In the genomic region with DNA sequence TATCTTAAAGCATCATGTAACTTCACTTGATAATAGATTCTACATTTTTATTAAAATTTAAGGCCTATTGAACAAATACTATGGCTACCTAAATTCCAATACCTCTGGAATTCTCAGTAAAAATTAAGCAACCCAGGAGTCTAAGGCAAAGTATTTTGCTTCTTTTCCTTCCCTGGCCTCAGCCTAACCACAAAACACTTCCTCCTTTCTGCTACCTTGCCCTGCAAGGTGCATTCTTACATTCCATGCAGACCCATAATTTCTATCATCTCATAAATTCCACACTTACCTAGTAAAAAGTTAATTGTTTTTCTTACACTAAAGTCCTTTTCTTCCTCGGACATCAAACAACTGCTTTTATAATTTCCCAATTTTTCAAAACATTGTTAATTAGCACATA, we compare ENCODE assay signal across 2 cellular contexts.
TF ChIP-seq lines count a peak whose summit lies in the region.

No MANE protein-coding gene starts in this region.

TF ChIP-seq in SK-N-SH, 30 proteins besides CTCF, POLR2A, EP300 and RAD21 (continued from another document):
- TF ChIP-seq, protein P1, sequence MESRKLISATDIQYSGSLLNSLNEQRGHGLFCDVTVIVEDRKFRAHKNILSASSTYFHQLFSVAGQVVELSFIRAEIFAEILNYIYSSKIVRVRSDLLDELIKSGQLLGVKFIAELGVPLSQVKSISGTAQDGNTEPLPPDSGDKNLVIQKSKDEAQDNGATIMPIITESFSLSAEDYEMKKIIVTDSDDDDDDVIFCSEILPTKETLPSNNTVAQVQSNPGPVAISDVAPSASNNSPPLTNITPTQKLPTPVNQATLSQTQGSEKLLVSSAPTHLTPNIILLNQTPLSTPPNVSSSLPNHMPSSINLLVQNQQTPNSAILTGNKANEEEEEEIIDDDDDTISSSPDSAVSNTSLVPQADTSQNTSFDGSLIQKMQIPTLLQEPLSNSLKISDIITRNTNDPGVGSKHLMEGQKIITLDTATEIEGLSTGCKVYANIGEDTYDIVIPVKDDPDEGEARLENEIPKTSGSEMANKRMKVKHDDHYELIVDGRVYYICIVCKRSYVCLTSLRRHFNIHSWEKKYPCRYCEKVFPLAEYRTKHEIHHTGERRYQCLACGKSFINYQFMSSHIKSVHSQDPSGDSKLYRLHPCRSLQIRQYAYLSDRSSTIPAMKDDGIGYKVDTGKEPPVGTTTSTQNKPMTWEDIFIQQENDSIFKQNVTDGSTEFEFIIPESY (IDR thresholded peaks at IDR 0.05; ENCODE audit: borderline replicate concordance, low read depth) = no peak
- no peak for TF ChIP-seq NFIC (IDR thresholded peaks at IDR 0.05; ENCODE audit: borderline replicate concordance)
- TF ChIP-seq, protein P2, sequence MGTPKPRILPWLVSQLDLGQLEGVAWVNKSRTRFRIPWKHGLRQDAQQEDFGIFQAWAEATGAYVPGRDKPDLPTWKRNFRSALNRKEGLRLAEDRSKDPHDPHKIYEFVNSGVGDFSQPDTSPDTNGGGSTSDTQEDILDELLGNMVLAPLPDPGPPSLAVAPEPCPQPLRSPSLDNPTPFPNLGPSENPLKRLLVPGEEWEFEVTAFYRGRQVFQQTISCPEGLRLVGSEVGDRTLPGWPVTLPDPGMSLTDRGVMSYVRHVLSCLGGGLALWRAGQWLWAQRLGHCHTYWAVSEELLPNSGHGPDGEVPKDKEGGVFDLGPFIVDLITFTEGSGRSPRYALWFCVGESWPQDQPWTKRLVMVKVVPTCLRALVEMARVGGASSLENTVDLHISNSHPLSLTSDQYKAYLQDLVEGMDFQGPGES (IDR thresholded peaks at IDR 0.05; ENCODE audit: low read depth, low read length) = no peak
- TF ChIP-seq MEF2A (IDR thresholded peaks at IDR 0.05; ENCODE audit: borderline replicate concordance, low read depth) = no peak
- TF ChIP-seq SMC3 (IDR thresholded peaks at IDR 0.05; ENCODE audit: low read depth, low read length) = no peak
- no peak for TF ChIP-seq RFX5 (IDR thresholded peaks at IDR 0.05; ENCODE audit: low read length)
- TF ChIP-seq, protein P3, sequence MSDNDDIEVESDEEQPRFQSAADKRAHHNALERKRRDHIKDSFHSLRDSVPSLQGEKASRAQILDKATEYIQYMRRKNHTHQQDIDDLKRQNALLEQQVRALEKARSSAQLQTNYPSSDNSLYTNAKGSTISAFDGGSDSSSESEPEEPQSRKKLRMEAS (IDR thresholded peaks at IDR 0.05; ENCODE audit: low read depth) = no peak
- TF ChIP-seq JUND (IDR thresholded peaks at IDR 0.05) = no peak
- no peak for TF ChIP-seq GATA2 (CRISPR knock-in tag; IDR thresholded peaks at IDR 0.05)
- TF ChIP-seq, protein P4, sequence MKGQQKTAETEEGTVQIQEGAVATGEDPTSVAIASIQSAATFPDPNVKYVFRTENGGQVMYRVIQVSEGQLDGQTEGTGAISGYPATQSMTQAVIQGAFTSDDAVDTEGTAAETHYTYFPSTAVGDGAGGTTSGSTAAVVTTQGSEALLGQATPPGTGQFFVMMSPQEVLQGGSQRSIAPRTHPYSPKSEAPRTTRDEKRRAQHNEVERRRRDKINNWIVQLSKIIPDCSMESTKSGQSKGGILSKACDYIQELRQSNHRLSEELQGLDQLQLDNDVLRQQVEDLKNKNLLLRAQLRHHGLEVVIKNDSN (IDR thresholded peaks at IDR 0.05; ENCODE audit: borderline replicate concordance, low read depth) = no peak
- TF ChIP-seq FOXM1 (IDR thresholded peaks at IDR 0.05; ENCODE audit: low read depth) = no peak
- no peak for TF ChIP-seq YY1 (IDR thresholded peaks at IDR 0.05; ENCODE audit: low read depth)
- no peak for TF ChIP-seq RXRA (IDR thresholded peaks at IDR 0.05; ENCODE audit: borderline replicate concordance, low read depth)

TF ChIP-seq in SK-N-SH treated with all-trans-retinoic acid at 6 μM for 48 hours, 23 proteins besides CTCF, POLR2A, EP300 and RAD21 (continued from another document):
- TF ChIP-seq ZFP30 (CRISPR knock-in tag; IDR thresholded peaks at IDR 0.05) (no peak), ISL1 (CRISPR knock-in tag; IDR thresholded peaks at IDR 0.05) (no peak), TCF4 (CRISPR knock-in tag; IDR thresholded peaks at IDR 0.05; ENCODE audit: borderline replicate concordance) (no peak), ARNTL (CRISPR knock-in tag; IDR thresholded peaks at IDR 0.05; ENCODE audit: borderline replicate concordance, low read depth) (no peak)
